In the genomic region with DNA sequence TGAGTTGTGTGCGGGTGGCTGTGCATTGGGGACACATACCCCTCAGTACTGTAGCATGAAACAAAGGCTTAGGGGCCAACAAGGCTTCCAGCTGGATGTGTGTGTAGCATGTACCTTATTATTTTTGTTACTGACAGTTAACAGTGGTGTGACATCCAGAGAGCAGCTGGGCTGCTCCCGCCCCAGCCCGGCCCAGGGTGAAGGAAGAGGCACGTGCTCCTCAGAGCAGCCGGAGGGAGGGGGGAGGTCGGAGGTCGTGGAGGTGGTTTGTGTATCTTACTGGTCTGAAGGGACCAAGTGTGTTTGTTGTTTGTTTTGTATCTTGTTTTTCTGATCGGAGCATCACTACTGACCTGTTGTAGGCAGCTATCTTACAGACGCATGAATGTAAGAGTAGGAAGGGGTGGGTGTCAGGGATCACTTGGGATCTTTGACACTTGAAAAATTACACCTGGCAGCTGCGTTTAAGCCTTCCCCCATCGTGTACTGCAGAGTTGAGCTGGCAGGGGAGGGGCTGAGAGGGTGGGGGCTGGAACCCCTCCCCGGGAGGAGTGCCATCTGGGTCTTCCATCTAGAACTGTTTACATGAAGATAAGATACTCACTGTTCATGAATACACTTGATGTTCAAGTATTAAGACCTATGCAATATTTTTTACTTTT, we compare ENCODE assay signal across 8 cellular contexts. TPM values are rescaled to one million over a fixed set of nuclear protein-coding genes. Genes with fewer than 3 reads are reported as not detected.
DNase-seq lines count a peak whose midpoint lies in the region; ATAC-seq, FAIRE-seq and TF ChIP-seq lines count a peak whose summit lies in the region.

No MANE protein-coding gene starts in this region.

- FAIRE-seq in GM12892 (lab: Jason Lieb, UNC), result no peak

- TF ChIP-seq POLR2A in GM12892 (IDR thresholded peaks at IDR 0.05; ENCODE audit: low read depth, low read length), result peak; percentile 14; the same call in 1 of the 2 replicates

- DNase-seq in GM12892 (ENCODE audit: insufficient read length) (no peak), NCI-H82 treated with DMSO at 0.1 percent for 48 hours (lab: John Stamatoyannopoulos, UW; ENCODE audit: unreplicated experiment) (peak; percentile 69), cerebellar cortex (ENCODE audit: low spot score) (peak; percentile 16), mucosa of gallbladder (ENCODE audit: low spot score) (peak; percentile 37), hippocampal formation (lab: John Stamatoyannopoulos, UW) (no peak), AG08396 (ENCODE audit: low spot score) (no peak), NCI-H1092 treated with DMSO at 0.1 percent for 48 hours (lab: John Stamatoyannopoulos, UW) (no peak)

- ATAC-seq in HG02759 (IDR thresholded peaks at IDR 0.05; ENCODE audit: unreplicated experiment), result no peak

RNA-seq across cellular contexts. Expression of a gene that starts 1.8 kb away (rescaled TPM):
- 158 TPM for polyA plus RNA-seq in GM12892 (2012; ENCODE audit: missing spikeins)
- total RNA-seq in mucosa of gallbladder, result 191 TPM

RNA-seq across cellular contexts. Expression of a gene that starts 59.4 kb away (rescaled TPM):
- 55.1 TPM for polyA plus RNA-seq in GM12892 (2012; ENCODE audit: missing spikeins)
- total RNA-seq in mucosa of gallbladder, result 27.5 TPM

RNA-seq across cellular contexts. Expression of a gene that starts 59.7 kb away (rescaled TPM):
- polyA plus RNA-seq in GM12892 (2012; ENCODE audit: missing spikeins), result 146 TPM
- 128 TPM for total RNA-seq in mucosa of gallbladder

Comparison
In these comparisons a context has a peak if more than half of its experiments do, and no peak if none do; other contexts are left out.
1. DNase-seq: peak in NCI-H82 treated with DMSO at 0.1 percent for 48 hours (single experiment), cerebellar cortex (single experiment) and mucosa of gallbladder (single experiment); none in GM12892 (single experiment), hippocampal formation (0 of 2), AG08396 (single experiment) and NCI-H1092 treated with DMSO at 0.1 percent for 48 hours (single experiment).